ENCODE assay signal across 8 cellular contexts in the genomic region with DNA sequence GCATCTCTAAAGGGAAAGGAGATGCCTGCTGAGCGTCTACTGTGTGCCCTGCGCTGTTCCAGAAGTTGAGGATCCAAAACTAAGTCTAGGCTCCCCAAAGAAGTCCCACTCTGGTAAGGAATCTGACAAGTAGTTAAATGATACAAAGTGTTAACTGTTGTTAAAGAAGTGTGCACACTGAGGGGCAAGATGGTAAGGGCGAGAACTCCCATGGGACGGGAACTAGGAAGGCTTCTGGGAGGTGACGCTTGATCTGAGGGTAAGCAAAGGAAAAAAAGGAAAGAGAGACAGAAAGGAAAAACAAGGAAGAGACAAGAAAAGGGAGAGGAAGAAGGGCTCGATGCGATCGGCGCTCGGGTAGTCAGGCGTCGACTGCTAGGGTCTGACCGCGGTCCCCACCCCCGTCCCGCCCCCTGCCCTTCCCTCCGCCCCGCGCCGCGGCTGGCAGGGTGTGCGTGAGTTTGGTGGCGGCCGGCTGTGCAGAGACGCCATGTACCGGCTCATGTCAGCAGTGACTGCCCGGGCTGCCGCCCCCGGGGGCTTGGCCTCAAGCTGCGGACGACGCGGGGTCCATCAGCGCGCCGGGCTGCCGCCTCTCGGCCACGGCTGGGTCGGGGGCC. TPM values are rescaled to one million over a fixed set of nuclear protein-coding genes. Genes with fewer than 3 reads are reported as not detected.
DNase-seq lines count a peak whose midpoint lies in the region; ATAC-seq and TF ChIP-seq lines count a peak whose summit lies in the region.

A gene with protein sequence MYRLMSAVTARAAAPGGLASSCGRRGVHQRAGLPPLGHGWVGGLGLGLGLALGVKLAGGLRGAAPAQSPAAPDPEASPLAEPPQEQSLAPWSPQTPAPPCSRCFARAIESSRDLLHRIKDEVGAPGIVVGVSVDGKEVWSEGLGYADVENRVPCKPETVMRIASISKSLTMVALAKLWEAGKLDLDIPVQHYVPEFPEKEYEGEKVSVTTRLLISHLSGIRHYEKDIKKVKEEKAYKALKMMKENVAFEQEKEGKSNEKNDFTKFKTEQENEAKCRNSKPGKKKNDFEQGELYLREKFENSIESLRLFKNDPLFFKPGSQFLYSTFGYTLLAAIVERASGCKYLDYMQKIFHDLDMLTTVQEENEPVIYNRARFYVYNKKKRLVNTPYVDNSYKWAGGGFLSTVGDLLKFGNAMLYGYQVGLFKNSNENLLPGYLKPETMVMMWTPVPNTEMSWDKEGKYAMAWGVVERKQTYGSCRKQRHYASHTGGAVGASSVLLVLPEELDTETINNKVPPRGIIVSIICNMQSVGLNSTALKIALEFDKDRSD (plus strand): TSS at position 480 of the 620 bp plus-strand sequence. CDS start 11 bp downstream, at position 491.

- TF ChIP-seq POLR2A in prostate gland (IDR thresholded peaks at IDR 0.05): peak; percentile 71

- H3K4me1 ChIP-seq in prostate gland (replicated peaks): no peaks in the 10 kb centered on the region

- DNase-seq in GM13976 (ENCODE audit: low spot score) (peak; percentile 89), NCI-H1417 (lab: John Stamatoyannopoulos, UW) (peak; percentile 68 to 90 (median 85)), left ventricle myocardium superior (peak; percentile 93), prostate gland (ENCODE audit: low spot score) (peak; percentile 83), ureter (ENCODE audit: low spot score) (peak; percentile 88)

- 1% methylated on average over 29 of the region's 40 CpGs for WGBS in prostate gland

- H3K9me3 ChIP-seq in prostate gland: no peaks in the 10 kb centered on the region

- no peak for TF ChIP-seq CTCF in GM13976 (IDR thresholded peaks at IDR 0.05; ENCODE audit: borderline replicate concordance, control extremely low read depth, extremely low read depth, insufficient read depth, missing control alignments)
- TF ChIP-seq CTCF in prostate gland (IDR thresholded peaks at IDR 0.05): no peak

- H3K36me3 ChIP-seq in prostate gland: no peaks in the 10 kb centered on the region

- H3K27me3 ChIP-seq in prostate gland (replicated peaks; ENCODE audit: insufficient read depth): no peaks in the 10 kb centered on the region

- H3K27ac ChIP-seq in angular gyrus (ENCODE audit: low read depth, low read length): peak within 1 kb of the TSS; percentile 79
- peak within 1 kb of the TSS; percentile 90 for H3K27ac ChIP-seq in prostate gland

- H3K4me3 ChIP-seq in prostate gland: peak within 1 kb of the TSS; percentile 93 to 97

- in situ Hi-C loops in GM13976 (cut with MboI; ENCODE audit: low sequenced_read_pairs, unreplicated experiment): no loop called here

- intact Hi-C loops in T-helper 2 cell treated with Interferon-gamma antibody and Interleukin-4, amounts not matched to agents 100 ng/mL and 5 ng/mL, for 36 hours (cut with micrococcal nuclease): loop anchor here (1.0 to 2.0 kb wide), 3 partner anchors 36 to 73 kb away; partner anchors contain the start of genes RAB8B and RPS27L
- intact Hi-C loops in left ventricle myocardium superior (cut with micrococcal nuclease): no loop called here
- intact Hi-C loops in prostate gland (cut with DNase I): no loop called here

- ATAC-seq in HG02678 (IDR thresholded peaks at IDR 0.05; ENCODE audit: unreplicated experiment) (peak; percentile 75), left ventricle myocardium superior (peak; percentile 97)

RNA-seq across cellular contexts. Expression of the gene that starts here (rescaled TPM):
- 10.4 and 11.2 TPM in 2 replicates for total RNA-seq in T-helper 2 cell treated with Interferon-gamma antibody and Interleukin-4, amounts not matched to agents 100 ng/mL and 5 ng/mL, for 36 hours
- total RNA-seq in left ventricle myocardium superior (26.0 TPM), prostate gland (10 to 100 TPM in 1 of 2 donors, 1 to 10 TPM in 1; 9.1 to 15.4 TPM), ureter (12.4 TPM)

Comparison
In these comparisons a context has a peak if more than half of its experiments do, and no peak if none do; other contexts are left out.
1. Peak in every context shown above with its lines: DNase-seq, ATAC-seq, H3K4me3 ChIP-seq and H3K27ac ChIP-seq.